Comparison of ENCODE assay signal across 17 cellular contexts in genomic region chr1:172345077-172345476, GRCh38.
A peak's percentile ranks its signal among the peaks of the same experiment; 100 is the strongest.
DNase-seq lines count a peak whose midpoint lies in the region; ATAC-seq, FAIRE-seq and TF ChIP-seq lines count a peak whose summit lies in the region.
"Had no signal": no experiment of that assay in that cellular context is flagged by ENCODE, and none has a peak within 500 bp of the region (broad histone marks: within the 10 kb centered on the region; RNA-seq: fewer than 3 reads in every experiment).

No MANE protein-coding gene starts in this region.

- no peak overlapping the region for H3K27ac Mint-ChIP-seq in activated T-helper 2 cell treated with anti-CD3 and anti-CD28 coated beads, Interferon-gamma antibody, Interleukin-2, Interleukin-4, amounts not matched to agents 10 μg/mL and 5 μg/mL and 100 μg/mL, durations not matched to agents 14 hours and 24 hours and 36 hours
- no peak overlapping the region for H3K27ac Mint-ChIP-seq in CD8-positive, alpha-beta T cell
- H3K27ac Mint-ChIP-seq: activated CD8-positive, alpha-beta T cell treated with anti-CD3 and anti-CD28 coated beads, Interleukin-2, amount 10 ng/mL, durations not matched to agents 7 days and 5 days had no signal

- no peak for TF ChIP-seq CTCF in Panc1 (IDR thresholded peaks at IDR 0.05)
- no peak for TF ChIP-seq CTCF in mammary epithelial cell (conservative IDR thresholded peaks at IDR 0.05 in 1 of 2, IDR thresholded peaks at IDR 0.05 in 1 of 2; ENCODE audit: extremely low read depth in 1 of 2, insufficient read depth in 1 of 2, low read depth in 1 of 2, low read length in 2 of 2)
- TF ChIP-seq CTCF in CD8-positive, alpha-beta T cell (IDR thresholded peaks at IDR 0.05): no peak

- DNase-seq in GM19239 (ENCODE audit: insufficient read length, low spot score) (no peak), Panc1 (ENCODE audit: low read depth, low spot score) (no peak), sciatic nerve (ENCODE audit: low spot score) (no peak), mammary epithelial cell (no peak)
- DNase-seq in activated T-helper 2 cell treated with anti-CD3 and anti-CD28 coated beads, Interferon-gamma antibody, Interleukin-2, Interleukin-4, amounts not matched to agents 10 μg/mL and 5 μg/mL and 100 μg/mL, durations not matched to agents 14 hours and 24 hours and 36 hours (ENCODE audit: low spot score): no peak
- no peak for DNase-seq in CD8-positive, alpha-beta T cell
- DNase-seq: activated CD8-positive, alpha-beta T cell treated with anti-CD3 and anti-CD28 coated beads, Interleukin-2, amount 10 ng/mL, durations not matched to agents 7 days and 5 days; adrenal gland; BE2C; cerebellar nuclear complex; foreskin fibroblast; naive B cell; NCI-H187; NCI-H510A treated with DMSO at 0.1 percent for 48 hours; PC-3; stimulated activated CD4-positive, alpha-beta T cell treated with anti-CD3 and anti-CD28 coated beads, Interleukin-15, amount 100 ng/mL, for 24 hours had no signal

- H3K36me3 Mint-ChIP-seq in activated T-helper 2 cell treated with anti-CD3 and anti-CD28 coated beads, Interferon-gamma antibody, Interleukin-2, Interleukin-4, amounts not matched to agents 10 μg/mL and 5 μg/mL and 100 μg/mL, durations not matched to agents 14 hours and 24 hours and 36 hours (ENCODE audit: low read depth): peaks cover 21% of the 10 kb centered on the region
- peaks cover 2% of the 10 kb centered on the region for H3K36me3 Mint-ChIP-seq in CD8-positive, alpha-beta T cell

- BruUV-seq in Panc1 (replicated peaks; lab: Mats Ljungman, UMichigan) (no TSS peak), mammary epithelial cell (replicated peaks; lab: Mats Ljungman, UMichigan) (no TSS peak)

- H3K4me3 Mint-ChIP-seq in activated T-helper 2 cell treated with anti-CD3 and anti-CD28 coated beads, Interferon-gamma antibody, Interleukin-2, Interleukin-4, amounts not matched to agents 10 μg/mL and 5 μg/mL and 100 μg/mL, durations not matched to agents 14 hours and 24 hours and 36 hours (ENCODE audit: low read depth): no peak overlapping the region
- no peak overlapping the region for H3K4me3 Mint-ChIP-seq in CD8-positive, alpha-beta T cell
- H3K4me3 Mint-ChIP-seq: activated CD8-positive, alpha-beta T cell treated with anti-CD3 and anti-CD28 coated beads, Interleukin-2, amount 10 ng/mL, durations not matched to agents 7 days and 5 days had no signal

- peaks cover 15% of the 10 kb centered on the region for H3K4me1 ChIP-seq in Panc1 (ENCODE audit: control insufficient read depth, insufficient read depth, low read length)
- peaks cover 23% of the 10 kb centered on the region for H3K4me1 ChIP-seq in mammary epithelial cell (ENCODE audit: insufficient read depth, low read length)
- H3K4me1 ChIP-seq in CD8-positive, alpha-beta T cell (ENCODE audit: insufficient read depth, low read length): no peaks in the 10 kb centered on the region
- H3K4me1 ChIP-seq: BE2C had no signal

- H3K27me3 ChIP-seq in Panc1 (ENCODE audit: control insufficient read depth, insufficient read depth, low read length) (no peaks in the 10 kb centered on the region), mammary epithelial cell (ENCODE audit: insufficient read depth, low read length) (no peaks in the 10 kb centered on the region)
- no peaks in the 10 kb centered on the region for H3K27me3 ChIP-seq in CD8-positive, alpha-beta T cell (ENCODE audit: insufficient read depth, low read length)
- H3K27me3 ChIP-seq: adrenal gland, BE2C had no signal

- H3K9me3 ChIP-seq in Panc1 (ENCODE audit: control insufficient read depth, insufficient read depth, low read depth, low read length): peaks cover 29% of the 10 kb centered on the region
- no peaks in the 10 kb centered on the region for H3K9me3 ChIP-seq in mammary epithelial cell (replicated peaks; ENCODE audit: insufficient read depth, low read length)
- no peaks in the 10 kb centered on the region for H3K9me3 ChIP-seq in CD8-positive, alpha-beta T cell (ENCODE audit: low read length)
- H3K9me3 ChIP-seq: BE2C had no signal

- H3K36me3 ChIP-seq in Panc1 (ENCODE audit: control insufficient read depth, insufficient read depth, low read length) (no peaks in the 10 kb centered on the region), mammary epithelial cell (ENCODE audit: insufficient read depth, low read length) (no peaks in the 10 kb centered on the region)
- no peaks in the 10 kb centered on the region for H3K36me3 ChIP-seq in CD8-positive, alpha-beta T cell (ENCODE audit: insufficient read depth, low read length)
- H3K36me3 ChIP-seq: adrenal gland, BE2C had no signal

- peak; percentile 87 for FAIRE-seq in GM19239 (lab: Jason Lieb, UNC)

- H3K4me1 Mint-ChIP-seq in activated T-helper 2 cell treated with anti-CD3 and anti-CD28 coated beads, Interferon-gamma antibody, Interleukin-2, Interleukin-4, amounts not matched to agents 10 μg/mL and 5 μg/mL and 100 μg/mL, durations not matched to agents 14 hours and 24 hours and 36 hours (ENCODE audit: low read depth): peaks cover 38% of the 10 kb centered on the region
- peaks cover 14% of the 10 kb centered on the region for H3K4me1 Mint-ChIP-seq in CD8-positive, alpha-beta T cell (ENCODE audit: low read depth)

- intact Hi-C loops in Panc1 (cut with micrococcal nuclease; ENCODE audit: unreplicated experiment): no loop called here
- intact Hi-C loops in sciatic nerve (cut with DNase I): no loop called here
- intact Hi-C loops in activated T-helper 2 cell treated with anti-CD3 and anti-CD28 coated beads, Interferon-gamma antibody, Interleukin-2, Interleukin-4, amounts not matched to agents 10 μg/mL and 5 μg/mL and 100 μg/mL, durations not matched to agents 14 hours and 24 hours and 36 hours (cut with micrococcal nuclease): no loop called here
- intact Hi-C loops in mammary epithelial cell (cut with micrococcal nuclease): no loop called here
- intact Hi-C loops in CD8-positive, alpha-beta T cell (cut with DNase I, micrococcal nuclease): no loop called here

- POLR2A ChIA-PET in Panc1 (lab: Charles Lee): no interaction called here
- POLR2A ChIA-PET in CD8-positive, alpha-beta T cell (lab: Charles Lee): no interaction called here

- H3K9ac ChIP-seq in mammary epithelial cell (ENCODE audit: insufficient read depth, low read length): no peak overlapping the region

- CTCF ChIA-PET in Panc1 (lab: Charles Lee) (no interaction called here), mammary epithelial cell (lab: Charles Lee; ENCODE audit: low non-redundant PET) (no interaction called here)
- CTCF ChIA-PET in CD8-positive, alpha-beta T cell (lab: Charles Lee): no interaction called here

- H3K9me3 Mint-ChIP-seq in activated T-helper 2 cell treated with anti-CD3 and anti-CD28 coated beads, Interferon-gamma antibody, Interleukin-2, Interleukin-4, amounts not matched to agents 10 μg/mL and 5 μg/mL and 100 μg/mL, durations not matched to agents 14 hours and 24 hours and 36 hours: peaks cover 24% of the 10 kb centered on the region
- peaks cover 18% of the 10 kb centered on the region for H3K9me3 Mint-ChIP-seq in CD8-positive, alpha-beta T cell

- ATAC-seq in HG02623 (IDR thresholded peaks at IDR 0.05; ENCODE audit: unreplicated experiment): peak; percentile 33
- no peak for ATAC-seq in Panc1
- peak; percentile 22 for ATAC-seq in sciatic nerve
- no peak for ATAC-seq in CD8-positive, alpha-beta T cell
- ATAC-seq: activated CD8-positive, alpha-beta T cell treated with anti-CD3 and anti-CD28 coated beads, Interleukin-2, amount 10 ng/mL, durations not matched to agents 7 days and 5 days; PC-3 had no signal

- no peak overlapping the region for H3K4me2 ChIP-seq in mammary epithelial cell (ENCODE audit: insufficient read depth, low read depth, low read length)

- H3K27ac ChIP-seq in Panc1 (ENCODE audit: low read length): peak overlapping the region; percentile 95; the same call in 1 of the 2 replicates
- no peak overlapping the region for H3K27ac ChIP-seq in mammary epithelial cell (ENCODE audit: insufficient read depth, low read depth, low read length)
- no peak overlapping the region for H3K27ac ChIP-seq in CD8-positive, alpha-beta T cell (ENCODE audit: low read depth, low read length)
- H3K27ac ChIP-seq: adrenal gland had no signal

- no peaks in the 10 kb centered on the region for H3K27me3 Mint-ChIP-seq in activated T-helper 2 cell treated with anti-CD3 and anti-CD28 coated beads, Interferon-gamma antibody, Interleukin-2, Interleukin-4, amounts not matched to agents 10 μg/mL and 5 μg/mL and 100 μg/mL, durations not matched to agents 14 hours and 24 hours and 36 hours (ENCODE audit: low read depth)
- H3K27me3 Mint-ChIP-seq in CD8-positive, alpha-beta T cell (ENCODE audit: low read depth): no peaks in the 10 kb centered on the region
- H3K27me3 Mint-ChIP-seq: naive B cell had no signal

- in situ Hi-C loops in Panc1 (cut with HindIII; ENCODE audit: low pct_unique_long_range_greater_than_20kb, low sequenced_read_pairs) (no loop called here), mammary epithelial cell (cut with MboI; ENCODE audit: low sequenced_read_pairs in 2 of 2) (no loop called here)

- H3K4me3 ChIP-seq in Panc1 (ENCODE audit: low read depth in 2 of 2, low read length in 2 of 2) (no peak overlapping the region), mammary epithelial cell (replicated peaks in 1 of 3; ENCODE audit: insufficient read depth in 1 of 3, low read depth in 2 of 3, low read length in 3 of 3) (no peak overlapping the region)
- H3K4me3 ChIP-seq in CD8-positive, alpha-beta T cell (ENCODE audit: low read depth, low read length): no peak overlapping the region
- H3K4me3 ChIP-seq: adrenal gland had no signal

- H2AFZ ChIP-seq in mammary epithelial cell (ENCODE audit: low read depth, low read length): no peak overlapping the region

- H3K79me2 ChIP-seq in mammary epithelial cell (ENCODE audit: insufficient read depth, low read length): no peaks in the 10 kb centered on the region

- H4K20me1 ChIP-seq in mammary epithelial cell (ENCODE audit: insufficient read depth, low read length): no peaks in the 10 kb centered on the region

- dilution Hi-C loops in mammary epithelial cell (cut with HindIII; ENCODE audit: low sequenced_read_pairs): no loop called here

- WGBS in mammary epithelial cell (ENCODE audit: low coverage, missing lambda C conversion rate): 100% methylated on average over 1 of the region's 1 CpG

Comparison
In these comparisons a context has a peak if more than half of its experiments do, and no peak if none do; other contexts are left out.
1. ATAC-seq: peak in HG02623 (single experiment) and sciatic nerve (single experiment); none in Panc1 (single experiment) and CD8-positive, alpha-beta T cell (single experiment).